In genomic region chr10:133039107-133039822, GRCh38 we compare ENCODE assay signal across 28 cellular contexts. TPM values are rescaled to one million over a fixed set of nuclear protein-coding genes. Genes with fewer than 3 reads are reported as not detected.
DNase-seq lines count a peak whose midpoint lies in the region; ATAC-seq and TF ChIP-seq lines count a peak whose summit lies in the region.
"Had no signal": no experiment of that assay in that cellular context is flagged by ENCODE, and none has a peak within 500 bp of the region (broad histone marks: within the 10 kb centered on the region; RNA-seq: fewer than 3 reads in every experiment).

No MANE protein-coding gene starts in this region.

- 31% methylated on average over 13 of the region's 30 CpGs; no CpG with 5 or more reads in 1 of the 2 experiments for WGBS in IMR-90 (ENCODE audit: extremely low coverage in 2 of 2, insufficient read length in 1 of 2), 2 experiments

- H4K5ac ChIP-seq in IMR-90 (ENCODE audit: low read depth, low read length): no peak overlapping the region

- H4K91ac ChIP-seq in IMR-90 (ENCODE audit: insufficient read depth, low read depth, low read length): no peak overlapping the region

- no peak overlapping the region for H3K4ac ChIP-seq in IMR-90 (ENCODE audit: low read depth, low read length)

- H2AK9ac ChIP-seq in IMR-90 (replicated peaks; ENCODE audit: low read depth, low read length, poor library complexity): no peak overlapping the region

- H3K9me3 Mint-ChIP-seq in nephron (no peaks in the 10 kb centered on the region), HFFc6 (no peaks in the 10 kb centered on the region; the same call in 1 of the 2 replicates)
- no peaks in the 10 kb centered on the region for H3K9me3 Mint-ChIP-seq in activated T-helper 2 cell treated with anti-CD3 and anti-CD28 coated beads, Interferon-gamma antibody, Interleukin-2, Interleukin-4, amounts not matched to agents 10 μg/mL and 5 μg/mL and 100 μg/mL, durations not matched to agents 14 hours and 24 hours and 36 hours
- H3K9me3 Mint-ChIP-seq: activated B cell treated with CpG ODN at 0.5 μM for 24 hours; activated CD8-positive, alpha-beta T cell treated with anti-CD3 and anti-CD28 coated beads for 36 hours; CD4-positive, alpha-beta memory T cell; naive thymus-derived CD4-positive, alpha-beta T cell; stimulated activated effector memory CD8-positive, alpha-beta T cell treated with anti-CD3 and anti-CD28 coated beads, Interleukin-12 subunit alpha, Interleukin-12 subunit beta, amount 100 ng/mL, for 72 hours had no signal

- H3K4me3 Mint-ChIP-seq in nephron (no peak overlapping the region), HFFc6 (no peak overlapping the region)
- H3K4me3 Mint-ChIP-seq in activated T-helper 2 cell treated with anti-CD3 and anti-CD28 coated beads, Interferon-gamma antibody, Interleukin-2, Interleukin-4, amounts not matched to agents 10 μg/mL and 5 μg/mL and 100 μg/mL, durations not matched to agents 14 hours and 24 hours and 36 hours (ENCODE audit: low read depth): no peak overlapping the region
- H3K4me3 Mint-ChIP-seq: activated B cell treated with CpG ODN at 0.5 μM for 24 hours; activated CD8-positive, alpha-beta T cell treated with anti-CD3 and anti-CD28 coated beads for 36 hours; CD4-positive, alpha-beta memory T cell; naive thymus-derived CD4-positive, alpha-beta T cell; stimulated activated effector memory CD8-positive, alpha-beta T cell treated with anti-CD3 and anti-CD28 coated beads, Interleukin-12 subunit alpha, Interleukin-12 subunit beta, amount 100 ng/mL, for 72 hours had no signal

- no peak overlapping the region for H3K14ac ChIP-seq in IMR-90 (replicated peaks; ENCODE audit: low read depth, low read length)

- peak; percentile 33 for DNase-seq in AG20443 (ENCODE audit: low spot score)
- DNase-seq in IMR-90: no peak
- peak; percentile 69 for DNase-seq in ecto neural progenitor cell (ENCODE audit: low spot score)
- no peak for DNase-seq in HFFc6
- no peak for DNase-seq in A673 (ENCODE audit: low spot score)
- DNase-seq in activated T-helper 2 cell treated with anti-CD3 and anti-CD28 coated beads, Interferon-gamma antibody, Interleukin-2, Interleukin-4, amounts not matched to agents 10 μg/mL and 5 μg/mL and 100 μg/mL, durations not matched to agents 14 hours and 24 hours and 36 hours (ENCODE audit: low spot score): no peak
- DNase-seq in amniotic stem cell (lab: John Stamatoyannopoulos, UW): no peak
- DNase-seq: activated B cell treated with CpG ODN at 0.5 μM for 24 hours; activated CD8-positive, alpha-beta T cell treated with anti-CD3 and anti-CD28 coated beads for 36 hours; activated naive CD4-positive, alpha-beta T cell; CD4-positive, alpha-beta memory T cell; central memory CD4-positive, alpha-beta T cell; dorsolateral prefrontal cortex; foreskin fibroblast; hippocampal formation; mesenchymal stem cell; naive thymus-derived CD4-positive, alpha-beta T cell; NCI-H1105 treated with DMSO at 0.1 percent for 48 hours; NCI-H524; sigmoid colon; testis had no signal

- no peak overlapping the region for H2AK5ac ChIP-seq in IMR-90 (ENCODE audit: low read depth, low read length)

- no peak overlapping the region for H3K4me2 ChIP-seq in IMR-90 (ENCODE audit: low read depth, low read length)

- no peak overlapping the region for H2AFZ ChIP-seq in IMR-90 (replicated peaks; ENCODE audit: low read length, poor library complexity)
- H2AFZ ChIP-seq: parathyroid adenoma had no signal

- no peak overlapping the region for H2BK15ac ChIP-seq in IMR-90 (ENCODE audit: low read depth, low read length)

- POLR2A ChIA-PET in IMR-90 (lab: Charles Lee; ENCODE audit: unreplicated experiment) (no interaction called here), A673 (lab: Charles Lee; ENCODE audit: low non-redundant PET) (no interaction called here)

- H4K20me1 ChIP-seq in IMR-90 (ENCODE audit: insufficient read depth, low read length): no peaks in the 10 kb centered on the region; the same call in 1 of the 2 replicates

- H3K23ac ChIP-seq in IMR-90 (ENCODE audit: low read depth, low read length): no peak overlapping the region

- H3K9me3 ChIP-seq in IMR-90 (ENCODE audit: control insufficient read depth, insufficient read depth, low read length) (no peaks in the 10 kb centered on the region), A673 (ENCODE audit: low read depth, low read length, poor library complexity, severe bottlenecking) (no peaks in the 10 kb centered on the region)
- H3K9me3 ChIP-seq: sigmoid colon, testis had no signal

- no peak overlapping the region for H4K8ac ChIP-seq in IMR-90 (ENCODE audit: low read depth in 2 of 2, low read length in 2 of 2)

- H3K27ac ChIP-seq in IMR-90 (ENCODE audit: insufficient read depth, low read length) (no peak overlapping the region), A673 (ENCODE audit: low read depth, low read length, poor library complexity, severe bottlenecking) (no peak overlapping the region)
- H3K27ac ChIP-seq: dorsolateral prefrontal cortex, parathyroid adenoma, sigmoid colon, testis had no signal

- no peak overlapping the region for H3K56ac ChIP-seq in IMR-90 (ENCODE audit: extremely low read depth, insufficient read depth, low read length)

- H3K36me3 Mint-ChIP-seq in nephron (ENCODE audit: low read depth) (no peaks in the 10 kb centered on the region), HFFc6 (ENCODE audit: low read depth) (no peaks in the 10 kb centered on the region)
- no peaks in the 10 kb centered on the region for H3K36me3 Mint-ChIP-seq in activated T-helper 2 cell treated with anti-CD3 and anti-CD28 coated beads, Interferon-gamma antibody, Interleukin-2, Interleukin-4, amounts not matched to agents 10 μg/mL and 5 μg/mL and 100 μg/mL, durations not matched to agents 14 hours and 24 hours and 36 hours (ENCODE audit: low read depth)
- H3K36me3 Mint-ChIP-seq: CD4-positive, alpha-beta memory T cell; naive thymus-derived CD4-positive, alpha-beta T cell; stimulated activated effector memory CD8-positive, alpha-beta T cell treated with anti-CD3 and anti-CD28 coated beads, Interleukin-12 subunit alpha, Interleukin-12 subunit beta, amount 100 ng/mL, for 72 hours had no signal

- no peak overlapping the region for H2BK120ac ChIP-seq in IMR-90 (ENCODE audit: low read depth, low read length)

- peak; percentile 27; the same call in 1 of the 2 replicates for ATAC-seq in IMR-90 (ENCODE audit: low read depth)
- ATAC-seq: activated CD8-positive, alpha-beta T cell treated with anti-CD3 and anti-CD28 coated beads for 36 hours; HCT116; naive thymus-derived CD4-positive, alpha-beta T cell; stimulated activated effector memory CD8-positive, alpha-beta T cell treated with anti-CD3 and anti-CD28 coated beads, Interleukin-12 subunit alpha, Interleukin-12 subunit beta, amount 100 ng/mL, for 72 hours had no signal

- no peak overlapping the region for H3K18ac ChIP-seq in IMR-90 (ENCODE audit: low read depth, low read length)

- intact Hi-C loops in IMR-90 (cut with micrococcal nuclease) (no loop called here), A673 (cut with micrococcal nuclease; ENCODE audit: unreplicated experiment) (no loop called here)
- intact Hi-C loops in activated T-helper 2 cell treated with anti-CD3 and anti-CD28 coated beads, Interferon-gamma antibody, Interleukin-2, Interleukin-4, amounts not matched to agents 10 μg/mL and 5 μg/mL and 100 μg/mL, durations not matched to agents 14 hours and 24 hours and 36 hours (cut with micrococcal nuclease): no loop called here

- no peak overlapping the region for H2BK5ac ChIP-seq in IMR-90 (ENCODE audit: low read depth, low read length, poor library complexity, severe bottlenecking)

- H3K36me3 ChIP-seq in IMR-90 (ENCODE audit: control insufficient read depth, insufficient read depth, low read length): no peaks in the 10 kb centered on the region
- H3K36me3 ChIP-seq in A673 (ENCODE audit: insufficient read depth, low read length, poor library complexity, severe bottlenecking): no peaks in the 10 kb centered on the region
- H3K36me3 ChIP-seq: sigmoid colon had no signal

- BruUV-seq in IMR-90 (replicated peaks; lab: Mats Ljungman, UMichigan) (no TSS peak), A673 (replicated peaks; lab: Mats Ljungman, UMichigan) (no TSS peak)

- in situ Hi-C loops in IMR-90 (cut with MboI; ENCODE audit: low sequenced_read_pairs): no loop called here

- H3K9me1 ChIP-seq in IMR-90 (ENCODE audit: insufficient read depth, low read length): no peaks in the 10 kb centered on the region

- H3K27ac Mint-ChIP-seq in nephron (no peak overlapping the region), HFFc6 (no peak overlapping the region)
- H3K27ac Mint-ChIP-seq in activated T-helper 2 cell treated with anti-CD3 and anti-CD28 coated beads, Interferon-gamma antibody, Interleukin-2, Interleukin-4, amounts not matched to agents 10 μg/mL and 5 μg/mL and 100 μg/mL, durations not matched to agents 14 hours and 24 hours and 36 hours: no peak overlapping the region
- H3K27ac Mint-ChIP-seq: activated B cell treated with CpG ODN at 0.5 μM for 24 hours; activated CD8-positive, alpha-beta T cell treated with anti-CD3 and anti-CD28 coated beads for 36 hours; naive thymus-derived CD4-positive, alpha-beta T cell; stimulated activated effector memory CD8-positive, alpha-beta T cell treated with anti-CD3 and anti-CD28 coated beads, Interleukin-12 subunit alpha, Interleukin-12 subunit beta, amount 100 ng/mL, for 72 hours had no signal

- H3K4me3 ChIP-seq in IMR-90 (ENCODE audit: insufficient read depth, low read depth, low read length) (no peak overlapping the region), A673 (ENCODE audit: low read depth, low read length, poor library complexity, severe bottlenecking) (no peak overlapping the region)
- H3K4me3 ChIP-seq: dorsolateral prefrontal cortex, sigmoid colon, testis had no signal

- no peak overlapping the region for H2BK20ac ChIP-seq in IMR-90 (ENCODE audit: low read depth, low read length)

- H3K9ac ChIP-seq in IMR-90 (ENCODE audit: low read depth, low read length): no peak overlapping the region
- H3K9ac ChIP-seq: parathyroid adenoma had no signal

- dilution Hi-C loops in IMR-90 (cut with HindIII; ENCODE audit: low sequenced_read_pairs, unreplicated experiment): no loop called here

- no peak for TF ChIP-seq POLR2A in IMR-90 (IDR thresholded peaks at IDR 0.05; ENCODE audit: low read depth, low read length)

- H3K27me3 Mint-ChIP-seq in nephron (ENCODE audit: low read depth) (peaks cover 47% of the 10 kb centered on the region), HFFc6 (ENCODE audit: insufficient read depth) (peaks cover 21% of the 10 kb centered on the region)
- no peaks in the 10 kb centered on the region for H3K27me3 Mint-ChIP-seq in activated T-helper 2 cell treated with anti-CD3 and anti-CD28 coated beads, Interferon-gamma antibody, Interleukin-2, Interleukin-4, amounts not matched to agents 10 μg/mL and 5 μg/mL and 100 μg/mL, durations not matched to agents 14 hours and 24 hours and 36 hours (ENCODE audit: low read depth)
- H3K27me3 Mint-ChIP-seq: activated B cell treated with CpG ODN at 0.5 μM for 24 hours; activated CD8-positive, alpha-beta T cell treated with anti-CD3 and anti-CD28 coated beads for 36 hours had no signal

- TF ChIP-seq CTCF in IMR-90 (conservative IDR thresholded peaks at IDR 0.05; ENCODE audit: low read depth, low read length) (no peak), nephron (IDR thresholded peaks at IDR 0.05; ENCODE audit: unreplicated experiment in 3 of 3) (peak in 2 of 3 experiments; percentile 22 to 29), HFFc6 (IDR thresholded peaks at IDR 0.05) (no peak), A673 (conservative IDR thresholded peaks at IDR 0.05; ENCODE audit: low read depth, low read length) (no peak)

- H3K4me1 Mint-ChIP-seq in nephron (peaks cover 14% of the 10 kb centered on the region), HFFc6 (ENCODE audit: low read depth) (no peaks in the 10 kb centered on the region)
- H3K4me1 Mint-ChIP-seq in activated T-helper 2 cell treated with anti-CD3 and anti-CD28 coated beads, Interferon-gamma antibody, Interleukin-2, Interleukin-4, amounts not matched to agents 10 μg/mL and 5 μg/mL and 100 μg/mL, durations not matched to agents 14 hours and 24 hours and 36 hours (ENCODE audit: low read depth): no peaks in the 10 kb centered on the region
- H3K4me1 Mint-ChIP-seq: activated B cell treated with CpG ODN at 0.5 μM for 24 hours; CD4-positive, alpha-beta memory T cell; stimulated activated effector memory CD8-positive, alpha-beta T cell treated with anti-CD3 and anti-CD28 coated beads, Interleukin-12 subunit alpha, Interleukin-12 subunit beta, amount 100 ng/mL, for 72 hours had no signal

- peaks cover 27% of the 10 kb centered on the region for H3K27me3 ChIP-seq in IMR-90 (ENCODE audit: control insufficient read depth, insufficient read depth, low read length)
- peaks cover 82% of the 10 kb centered on the region for H3K27me3 ChIP-seq in A673 (replicated peaks; ENCODE audit: insufficient read depth, low read depth, low read length, poor library complexity)
- H3K27me3 ChIP-seq: testis had no signal

- CTCF ChIA-PET in IMR-90 (lab: Yijun Ruan, JAX): no interaction called here
- CTCF ChIA-PET in A673 (lab: Charles Lee): no interaction called here

- no peaks in the 10 kb centered on the region for H3K79me1 ChIP-seq in IMR-90 (ENCODE audit: low read depth in 1 of 2, low read length in 2 of 2)

- no peak for TF ChIP-seq RAD21 in IMR-90 (IDR thresholded peaks at IDR 0.05; ENCODE audit: low read length)

- H3K4me1 ChIP-seq in IMR-90 (ENCODE audit: control insufficient read depth, insufficient read depth, low read length): no peaks in the 10 kb centered on the region
- H3K4me1 ChIP-seq in A673 (ENCODE audit: insufficient read depth, low read length, poor library complexity, severe bottlenecking): no peaks in the 10 kb centered on the region
- H3K4me1 ChIP-seq: parathyroid adenoma, sigmoid colon, testis had no signal

RNA-seq across cellular contexts. Expression of gene ADGRA1, which starts 48.5 kb away (rescaled TPM):
- total RNA-seq in IMR-90 (2012; rRNA removed) (not detected in 2 replicates), A673 (2021) (0.82 and 0.87 TPM in 2 replicates)
- polyA plus RNA-seq in IMR-90 (2012; rRNA removed): not detected in 2 replicates
- not detected in 2 replicates for polyA plus RNA-seq in IMR-90 (2012; cell fraction: cytosol; rRNA removed)
- polyA plus RNA-seq in IMR-90 (2012; cell fraction: nucleus; rRNA removed; ENCODE audit: low replicate concordance): 0.03 TPM in 1 of 2 replicates, not detected in the other
- total RNA-seq in HFFc6 (2021; fragmentation: NEBNext Ultra II Directional; extraction: Animal tissue kit (Norgen Biotek cat#: 25700)): not detected
- total RNA-seq in activated T-helper 2 cell treated with anti-CD3 and anti-CD28 coated beads, Interferon-gamma antibody, Interleukin-2, Interleukin-4, amounts not matched to agents 10 μg/mL and 5 μg/mL and 100 μg/mL, durations not matched to agents 14 hours and 24 hours and 36 hours: not detected in 2 replicates
- total RNA-seq: activated B cell treated with CpG ODN at 0.5 μM for 24 hours; activated CD8-positive, alpha-beta T cell treated with anti-CD3 and anti-CD28 coated beads for 36 hours; CD4-positive, alpha-beta memory T cell; epithelial cell of proximal tubule; HT1080; naive thymus-derived CD4-positive, alpha-beta T cell; T-helper 2 cell treated with Interferon-gamma antibody and Interleukin-4, amounts not matched to agents 100 ng/mL and 5 ng/mL, for 36 hours had no signal
- polyA plus RNA-seq: CD4-positive, alpha-beta memory T cell; naive thymus-derived CD4-positive, alpha-beta T cell had no signal

Comparison
In these comparisons a context has a peak if more than half of its experiments do, and no peak if none do; other contexts are left out.
1. DNase-seq: peak in AG20443 (single experiment) and ecto neural progenitor cell (single experiment); none in IMR-90 (single experiment), HFFc6 (single experiment), A673 (single experiment), activated T-helper 2 cell treated with anti-CD3 and anti-CD28 coated beads, Interferon-gamma antibody, Interleukin-2, Interleukin-4, amounts not matched to agents 10 μg/mL and 5 μg/mL and 100 μg/mL, durations not matched to agents 14 hours and 24 hours and 36 hours (single experiment) and amniotic stem cell (single experiment).
2. CTCF ChIP-seq: peak in nephron (2 of 3); none in IMR-90 (single experiment), HFFc6 (single experiment) and A673 (single experiment).